In the genomic region with DNA sequence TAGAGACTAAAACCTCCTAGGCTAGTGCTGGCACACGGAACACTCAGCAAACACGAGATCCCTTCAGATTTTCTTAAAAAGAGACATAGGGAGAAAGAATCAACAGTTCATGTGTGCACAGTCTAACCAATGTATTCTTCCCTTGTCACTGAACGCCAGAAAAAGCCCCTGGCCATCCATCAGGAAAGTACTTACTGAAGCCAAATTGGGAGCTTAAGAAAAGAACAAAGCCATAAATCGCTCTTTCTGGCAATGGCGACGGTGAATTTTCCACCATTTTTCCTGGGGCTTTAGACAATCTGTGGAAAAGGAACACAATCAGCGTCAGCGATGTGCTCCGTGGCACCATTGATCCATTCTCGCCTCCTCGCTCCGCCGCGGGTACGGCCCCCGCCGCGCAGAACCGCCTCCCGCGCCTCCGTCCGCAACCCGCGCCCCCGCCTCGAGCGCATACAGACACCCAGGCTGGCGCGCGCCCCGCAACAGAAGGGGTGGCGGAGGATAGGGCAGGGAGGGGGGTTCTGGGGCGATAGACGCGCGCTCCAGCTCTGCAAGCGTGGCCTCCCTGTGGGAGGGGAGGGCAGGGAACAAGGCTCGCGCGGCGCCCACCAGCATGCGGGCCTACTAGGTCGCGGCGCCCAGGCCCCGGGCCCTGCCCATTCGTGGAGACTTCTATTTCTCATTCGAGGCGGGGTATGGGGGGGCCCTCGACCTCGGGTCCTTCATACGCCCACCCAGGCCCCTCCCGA, we compare ENCODE assay signal across 8 cellular contexts. TPM values are rescaled to one million over a fixed set of nuclear protein-coding genes. Genes with fewer than 3 reads are reported as not detected.
DNase-seq lines count a peak whose midpoint lies in the region; ATAC-seq and TF ChIP-seq lines count a peak whose summit lies in the region.

No MANE protein-coding gene starts in this region.

- peak; percentile 50 for ATAC-seq in GM19455 (IDR thresholded peaks at IDR 0.05; ENCODE audit: unreplicated experiment)
- peak; percentile 21 for ATAC-seq in HG03469 (IDR thresholded peaks at IDR 0.05; ENCODE audit: unreplicated experiment)
- no peak for ATAC-seq in activated naive CD8-positive, alpha-beta T cell treated with anti-CD3 and anti-CD28 coated beads, Interleukin-2, amount 50 U/mL, for 24 hours
- ATAC-seq in Right ventricle myocardium superior (ENCODE audit: poor library complexity): peak; percentile 80

- no peaks in the 10 kb centered on the region for H4K20me1 ChIP-seq in OCI-LY1 (ENCODE audit: insufficient read depth, low read length)

- no peaks in the 10 kb centered on the region for H3K9me3 ChIP-seq in OCI-LY1 (ENCODE audit: low read length)

- peak overlapping the region; percentile 93 for H3K4me2 ChIP-seq in OCI-LY1 (ENCODE audit: low read length)

- in situ Hi-C loops in GM13977 (cut with MboI; ENCODE audit: low pct_unique_long_range_greater_than_20kb, low sequenced_read_pairs, unreplicated experiment): no loop called here

- H3K27me3 ChIP-seq in OCI-LY1 (ENCODE audit: insufficient read depth, low read length): no peaks in the 10 kb centered on the region

- peaks cover 32% of the 10 kb centered on the region for H3K36me3 Mint-ChIP-seq in activated naive CD8-positive, alpha-beta T cell treated with anti-CD3 and anti-CD28 coated beads, Interleukin-2, amount 50 U/mL, for 24 hours (ENCODE audit: low read depth)
- peaks cover 22% of the 10 kb centered on the region for H3K36me3 Mint-ChIP-seq in osteocyte (ENCODE audit: unreplicated experiment)

- no peak overlapping the region for H2AFZ ChIP-seq in OCI-LY1 (ENCODE audit: low read length)

- peak overlapping the region; percentile 86 for H3K9ac ChIP-seq in OCI-LY1 (ENCODE audit: low read length)

- H3K79me2 ChIP-seq in OCI-LY1 (ENCODE audit: insufficient read depth, low read length): peaks cover 38% of the 10 kb centered on the region

- 0 out of 2 replicates have a peak, but pooled peaks cover 3% of the 10 kb centered on the region for H3F3A ChIP-seq in OCI-LY1 (ENCODE audit: insufficient read depth, low read length)

- peak overlapping the region; percentile 75 for H3K27ac ChIP-seq in OCI-LY1 (ENCODE audit: low read depth, low read length, poor library complexity, severe bottlenecking)

- H3K4me3 Mint-ChIP-seq in activated naive CD8-positive, alpha-beta T cell treated with anti-CD3 and anti-CD28 coated beads, Interleukin-2, amount 50 U/mL, for 24 hours: peak overlapping the region; percentile 86
- peak overlapping the region; percentile 83 for H3K4me3 Mint-ChIP-seq in osteocyte (ENCODE audit: unreplicated experiment)

- peaks cover 47% of the 10 kb centered on the region for H3K4me1 Mint-ChIP-seq in activated naive CD8-positive, alpha-beta T cell treated with anti-CD3 and anti-CD28 coated beads, Interleukin-2, amount 50 U/mL, for 24 hours
- peaks cover 36% of the 10 kb centered on the region for H3K4me1 Mint-ChIP-seq in osteocyte (ENCODE audit: unreplicated experiment)

- peaks cover 49% of the 10 kb centered on the region for H3K4me1 ChIP-seq in OCI-LY1 (ENCODE audit: insufficient read depth, low read length, severe bottlenecking)

- peak overlapping the region; percentile 87 for H3K27ac Mint-ChIP-seq in activated naive CD8-positive, alpha-beta T cell treated with anti-CD3 and anti-CD28 coated beads, Interleukin-2, amount 50 U/mL, for 24 hours
- H3K27ac Mint-ChIP-seq in osteocyte (ENCODE audit: unreplicated experiment): peak overlapping the region; percentile 98

- peak overlapping the region; percentile 87 for H3K4me3 ChIP-seq in OCI-LY1 (ENCODE audit: low read depth, low read length, poor library complexity, severe bottlenecking)

- DNase-seq in COLO668 (lab: John Stamatoyannopoulos, UW; ENCODE audit: unreplicated experiment) (peak; percentile 89), Right ventricle myocardium superior (peak; percentile 91), osteocyte (ENCODE audit: extremely low spot score, unreplicated experiment) (peak; percentile 95), GM13977 (ENCODE audit: low spot score) (no peak)
- no peak for DNase-seq in activated naive CD8-positive, alpha-beta T cell treated with anti-CD3 and anti-CD28 coated beads, Interleukin-2, amount 50 U/mL, for 24 hours

- H3K9me2 ChIP-seq in OCI-LY1 (ENCODE audit: low read depth, low read length): no peaks in the 10 kb centered on the region

- intact Hi-C loops in Right ventricle myocardium superior (cut with DNase I): no loop called here

- H3K36me3 ChIP-seq in OCI-LY1 (ENCODE audit: insufficient read depth, low read length): no peaks in the 10 kb centered on the region

- H3K27me3 Mint-ChIP-seq in activated naive CD8-positive, alpha-beta T cell treated with anti-CD3 and anti-CD28 coated beads, Interleukin-2, amount 50 U/mL, for 24 hours: peaks cover 2% of the 10 kb centered on the region
- H3K27me3 Mint-ChIP-seq in osteocyte (ENCODE audit: unreplicated experiment): no peaks in the 10 kb centered on the region

- TF ChIP-seq CTCF in OCI-LY1 (IDR thresholded peaks at IDR 0.05; ENCODE audit: low read length): no peak
- no peak for TF ChIP-seq CTCF in osteocyte (IDR thresholded peaks at IDR 0.05)
- no peak for TF ChIP-seq CTCF in GM13977 (IDR thresholded peaks at IDR 0.05; ENCODE audit: extremely low read depth, insufficient read depth, missing control alignments)

- no peaks in the 10 kb centered on the region for H3K9me3 Mint-ChIP-seq in activated naive CD8-positive, alpha-beta T cell treated with anti-CD3 and anti-CD28 coated beads, Interleukin-2, amount 50 U/mL, for 24 hours
- H3K9me3 Mint-ChIP-seq in osteocyte (ENCODE audit: unreplicated experiment): no peaks in the 10 kb centered on the region

RNA-seq across cellular contexts. Expression of gene PIGP, which starts 0.5 kb away (rescaled TPM):
- total RNA-seq in Right ventricle myocardium superior: 34.0 TPM
- total RNA-seq in osteocyte: 16.0 and 19.7 TPM in 2 replicates

RNA-seq across cellular contexts. Expression of gene TTC3, which starts 0.6 kb away (rescaled TPM):
- 36.3 TPM for total RNA-seq in Right ventricle myocardium superior
- total RNA-seq in osteocyte: 242 and 252 TPM in 2 replicates

Comparison
In these comparisons a context has a peak if more than half of its experiments do, and no peak if none do; other contexts are left out.
1. DNase-seq: peak in COLO668 (single experiment), Right ventricle myocardium superior (single experiment) and osteocyte (single experiment); none in activated naive CD8-positive, alpha-beta T cell treated with anti-CD3 and anti-CD28 coated beads, Interleukin-2, amount 50 U/mL, for 24 hours (single experiment) and GM13977 (single experiment).